Comparison of ENCODE assay signal across 14 cellular contexts in genomic region chr6:129105035-129105434, GRCh38.
DNase-seq lines count a peak whose midpoint lies in the region; TF ChIP-seq lines count a peak whose summit lies in the region.
"Had no signal": no experiment of that assay in that cellular context is flagged by ENCODE, and none has a peak within 500 bp of the region (broad histone marks: within the 10 kb centered on the region; RNA-seq: fewer than 3 reads in every experiment).

No MANE protein-coding gene starts in this region.

- no peak overlapping the region for H3K4me3 Mint-ChIP-seq in osteocyte (ENCODE audit: unreplicated experiment)

- H3K79me2 ChIP-seq in neural cell (replicated peaks; ENCODE audit: insufficient read depth, low read length): no peaks in the 10 kb centered on the region

- peak; percentile 7 for DNase-seq in H4 (ENCODE audit: low spot score)
- DNase-seq in SJCRH30: peak; percentile 65 to 80
- peak; percentile 44 for DNase-seq in fibroblast of villous mesenchyme (ENCODE audit: low read depth)
- DNase-seq in osteocyte (ENCODE audit: extremely low spot score, unreplicated experiment): no peak
- no peak for DNase-seq in NCI-H526 (lab: John Stamatoyannopoulos, UW)
- DNase-seq in activated CD4-positive, alpha-beta T cell treated with anti-CD3 and anti-CD28 coated beads for 48 hours: no peak
- DNase-seq in NCI-H1048 (lab: John Stamatoyannopoulos, UW): no peak
- DNase-seq: activated T-cell treated with anti-CD3 and anti-CD28 coated beads for 4 hours; adrenal gland; effector memory CD4-positive, alpha-beta T cell; NCI-H774 had no signal

- no peaks in the 10 kb centered on the region for H3K4me1 Mint-ChIP-seq in osteocyte (ENCODE audit: unreplicated experiment)

- peak overlapping the region; percentile 58 for H3K27ac ChIP-seq in SJCRH30
- no peak overlapping the region for H3K27ac ChIP-seq in neural cell (ENCODE audit: low read length)
- H3K27ac ChIP-seq: SK-N-MC, VCaP had no signal

- H3K4me3 ChIP-seq in SJCRH30: no peak overlapping the region
- H3K4me3 ChIP-seq in fibroblast of villous mesenchyme (ENCODE audit: low read depth, low read length): no peak overlapping the region
- H3K4me3 ChIP-seq in neural cell (ENCODE audit: low read length): no peak overlapping the region
- H3K4me3 ChIP-seq: adrenal gland, SK-N-MC had no signal

- peaks cover 14% of the 10 kb centered on the region for H3F3A ChIP-seq in neural cell (ENCODE audit: insufficient read depth, low read length, poor library complexity, severe bottlenecking)

- H3K4me2 ChIP-seq in neural cell (ENCODE audit: low read length): no peak overlapping the region

- TF ChIP-seq EP300 in neural cell (conservative IDR thresholded peaks at IDR 0.05; ENCODE audit: poor library complexity, severe bottlenecking): peak; percentile 59

- H3K9ac ChIP-seq in neural cell (ENCODE audit: low read length): no peak overlapping the region

- H3K27me3 ChIP-seq in SJCRH30 (no peaks in the 10 kb centered on the region), neural cell (ENCODE audit: insufficient read depth, low read depth, low read length) (no peaks in the 10 kb centered on the region)
- H3K27me3 ChIP-seq: adrenal gland had no signal

- H3K36me3 ChIP-seq in SJCRH30: no peaks in the 10 kb centered on the region
- H3K36me3 ChIP-seq in neural cell (ENCODE audit: insufficient read depth, low read length): no peaks in the 10 kb centered on the region
- H3K36me3 ChIP-seq: adrenal gland had no signal

- no peak overlapping the region for H3K27ac Mint-ChIP-seq in osteocyte (ENCODE audit: unreplicated experiment)

- no peak overlapping the region for H2AFZ ChIP-seq in neural cell (ENCODE audit: low read depth, low read length)

- no peak for TF ChIP-seq CTCF in fibroblast of villous mesenchyme (IDR thresholded peaks at IDR 0.05; ENCODE audit: insufficient read depth, low read depth, low read length)
- no peak for TF ChIP-seq CTCF in neural cell (IDR thresholded peaks at IDR 0.05; ENCODE audit: poor library complexity, severe bottlenecking)
- TF ChIP-seq CTCF in osteocyte (IDR thresholded peaks at IDR 0.05): no peak

- no peaks in the 10 kb centered on the region for H3K9me2 ChIP-seq in neural cell (ENCODE audit: insufficient read depth, low read length)

- H4K20me1 ChIP-seq in neural cell (ENCODE audit: insufficient read depth): no peaks in the 10 kb centered on the region

- peaks cover 10% of the 10 kb centered on the region for H3K27me3 Mint-ChIP-seq in osteocyte (ENCODE audit: unreplicated experiment)

- no peaks in the 10 kb centered on the region for H3K9me3 Mint-ChIP-seq in osteocyte (ENCODE audit: unreplicated experiment)

- peak; percentile 13 for TF ChIP-seq RAD21 in neural cell (conservative IDR thresholded peaks at IDR 0.05)

- no peaks in the 10 kb centered on the region for H3K9me3 ChIP-seq in SJCRH30 (replicated peaks)
- H3K9me3 ChIP-seq in neural cell (ENCODE audit: low read length): no peaks in the 10 kb centered on the region
- H3K9me3 ChIP-seq: adrenal gland had no signal

- H3K36me3 Mint-ChIP-seq in osteocyte (ENCODE audit: unreplicated experiment): no peaks in the 10 kb centered on the region

- H3K4me1 ChIP-seq in SJCRH30: peaks cover 40% of the 10 kb centered on the region
- H3K4me1 ChIP-seq: adrenal gland had no signal

TF ChIP-seq in neural cell, 6 proteins besides CTCF, POLR2A, EP300 and RAD21:
- peak; percentile 96 for TF ChIP-seq POLR2AphosphoS5 (IDR thresholded peaks at IDR 0.05)
- TF ChIP-seq SMC3 (conservative IDR thresholded peaks at IDR 0.05; ENCODE audit: poor library complexity): peak; percentile 25
- no peak for TF ChIP-seq MXI1 (conservative IDR thresholded peaks at IDR 0.05; ENCODE audit: poor library complexity, severe bottlenecking)
- peak; percentile 64 for TF ChIP-seq REST (IDR thresholded peaks at IDR 0.05; ENCODE audit: borderline replicate concordance)

Comparison
In these comparisons a context has a peak if more than half of its experiments do, and no peak if none do; other contexts are left out.
1. DNase-seq: peak in H4 (single experiment), SJCRH30 (2 of 2) and fibroblast of villous mesenchyme (single experiment); none in osteocyte (single experiment), NCI-H526 (0 of 2), activated CD4-positive, alpha-beta T cell treated with anti-CD3 and anti-CD28 coated beads for 48 hours (single experiment) and NCI-H1048 (single experiment).